9 cellular contexts compared by ENCODE assay signal in the genomic region with DNA sequence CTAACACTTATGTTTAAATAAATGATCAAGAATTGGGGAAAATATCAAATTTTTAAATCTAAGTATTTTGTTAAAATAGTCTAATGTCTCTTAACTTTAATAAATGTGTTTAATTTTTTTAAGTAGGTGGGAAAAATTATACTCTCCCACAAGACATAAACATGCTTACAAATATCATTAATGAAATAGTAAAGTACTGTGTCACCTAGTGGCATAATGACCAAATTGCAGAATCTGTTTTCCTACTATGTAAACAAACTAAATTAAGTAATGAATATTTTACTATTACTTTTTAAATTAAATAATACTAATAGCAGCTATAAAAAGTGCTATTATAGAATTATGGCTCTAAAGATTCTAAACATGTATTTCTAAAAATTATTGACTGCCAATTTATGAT. TPM values are rescaled to one million over a fixed set of nuclear protein-coding genes. Genes with fewer than 3 reads are reported as not detected.
DNase-seq lines count a peak whose midpoint lies in the region; ATAC-seq and TF ChIP-seq lines count a peak whose summit lies in the region.
"Had no signal": no experiment of that assay in that cellular context is flagged by ENCODE, and none has a peak within 500 bp of the region (broad histone marks: within the 10 kb centered on the region; RNA-seq: fewer than 3 reads in every experiment).

No MANE protein-coding gene starts in this region.

- H3K4me3 ChIP-seq in kidney epithelial cell (ENCODE audit: low read depth, low read length): no peak overlapping the region

- no peaks in the 10 kb centered on the region for H3K36me3 ChIP-seq in kidney epithelial cell (ENCODE audit: control insufficient read depth, insufficient read depth, low read length)

- DNase-seq in AG20443 (ENCODE audit: low spot score): peak; percentile 12
- DNase-seq in SW480 (ENCODE audit: low spot score): peak; percentile 15
- no peak for DNase-seq in kidney epithelial cell (ENCODE audit: low read depth)
- DNase-seq in activated CD4-positive, alpha-beta T cell treated with anti-CD3 and anti-CD28 coated beads for 4 hours: no peak
- no peak for DNase-seq in HK-2 (ENCODE audit: unreplicated experiment)
- DNase-seq in stimulated activated CD4-positive, alpha-beta T cell treated with anti-CD3 and anti-CD28 coated beads, Interleukin-2, amount 100 ng/mL, for 24 hours: no peak
- no peak for DNase-seq in D341Med (ENCODE audit: low spot score)
- DNase-seq: NCI-H187 treated with DMSO at 0.1 percent for 48 hours had no signal

- peak; percentile 53 for ATAC-seq in GM21526 (IDR thresholded peaks at IDR 0.05; ENCODE audit: low FRiP score, unreplicated experiment)

- H3K27me3 ChIP-seq in kidney epithelial cell (ENCODE audit: control insufficient read depth, insufficient read depth, low read length): no peaks in the 10 kb centered on the region

- TF ChIP-seq CTCF in kidney epithelial cell (IDR thresholded peaks at IDR 0.05; ENCODE audit: insufficient read depth, low read length, poor library complexity, severe bottlenecking): peak; percentile 24

RNA-seq across cellular contexts. Expression of a gene that starts 52.0 kb away (rescaled TPM):
- 6.4 and 7.2 TPM in 2 replicates for total RNA-seq in kidney epithelial cell

Comparison
In these comparisons a context has a peak if more than half of its experiments do, and no peak if none do; other contexts are left out.
1. DNase-seq: peak in AG20443 (single experiment) and SW480 (single experiment); none in kidney epithelial cell (single experiment), activated CD4-positive, alpha-beta T cell treated with anti-CD3 and anti-CD28 coated beads for 4 hours (0 of 2), HK-2 (single experiment), stimulated activated CD4-positive, alpha-beta T cell treated with anti-CD3 and anti-CD28 coated beads, Interleukin-2, amount 100 ng/mL, for 24 hours (0 of 2) and D341Med (single experiment).